In genomic region chr9:131752231-131752884, GRCh38 we compare ENCODE assay signal across 18 cellular contexts.
"Had no signal": no experiment of that assay in that cellular context is flagged by ENCODE, and none has a peak within 500 bp of the region (broad histone marks: within the 10 kb centered on the region; RNA-seq: fewer than 3 reads in every experiment).

No MANE protein-coding gene starts in this region.

- H3K9me3 ChIP-seq: lower lobe of right lung, sigmoid colon, thoracic aorta had no signal

- H3K36me3 Mint-ChIP-seq: activated naive CD8-positive, alpha-beta T cell treated with anti-CD3 and anti-CD28 coated beads for 36 hours; natural killer cell treated with Interleukin-12 subunit alpha and Interleukin-12 subunit beta and Interleukin-15 and Interleukin-18, amount 100 ng/mL, for 72 hours; stimulated activated effector memory CD8-positive, alpha-beta T cell treated with anti-CD3 and anti-CD28 coated beads, Interleukin-12 subunit alpha, Interleukin-12 subunit beta, amount 100 ng/mL, for 72 hours; WTC11 had no signal

- H3K4me1 ChIP-seq: lower lobe of right lung had no signal

- ATAC-seq: activated CD4-positive, alpha-beta T cell treated with anti-CD3 and anti-CD28 coated beads for 36 hours; effector memory CD8-positive, alpha-beta T cell; lower lobe of right lung; natural killer cell treated with Interleukin-12 subunit alpha and Interleukin-12 subunit beta and Interleukin-15 and Interleukin-18, amount 100 ng/mL, for 72 hours; stimulated activated effector memory CD8-positive, alpha-beta T cell treated with anti-CD3 and anti-CD28 coated beads, Interleukin-12 subunit alpha, Interleukin-12 subunit beta, amount 100 ng/mL, for 72 hours; WTC11 had no signal

- DNase-seq: activated CD4-positive, alpha-beta T cell treated with anti-CD3 and anti-CD28 coated beads for 36 hours; activated CD4-positive, alpha-beta T cell treated with anti-CD3 and anti-CD28 coated beads, Interleukin-2, amount 50 U/mL, for 48 hours; activated gamma-delta T cell; activated naive CD8-positive, alpha-beta T cell treated with anti-CD3 and anti-CD28 coated beads for 36 hours; amygdala; effector memory CD8-positive, alpha-beta T cell; foreskin fibroblast; hypothalamus; islet precursor cell; lower lobe of right lung; nucleus accumbens; sigmoid colon; stimulated activated CD4-positive, alpha-beta T cell treated with anti-CD3 and anti-CD28 coated beads, Interleukin-4, amount 100 ng/mL, for 24 hours had no signal

- H3K4me3 ChIP-seq: lower lobe of right lung, sigmoid colon, thoracic aorta had no signal

- H3K27ac ChIP-seq: lower lobe of right lung, sigmoid colon, thoracic aorta had no signal

- H3K9me3 Mint-ChIP-seq: activated naive CD8-positive, alpha-beta T cell treated with anti-CD3 and anti-CD28 coated beads for 36 hours; effector memory CD8-positive, alpha-beta T cell; natural killer cell treated with Interleukin-12 subunit alpha and Interleukin-12 subunit beta and Interleukin-15 and Interleukin-18, amount 100 ng/mL, for 72 hours; stimulated activated effector memory CD8-positive, alpha-beta T cell treated with anti-CD3 and anti-CD28 coated beads, Interleukin-12 subunit alpha, Interleukin-12 subunit beta, amount 100 ng/mL, for 72 hours; T-helper 2 cell treated with Interferon-gamma antibody and Interleukin-4, amounts not matched to agents 5 μg/mL and 100 μg/mL, for 36 hours; WTC11 had no signal

- H3K27ac Mint-ChIP-seq: activated CD4-positive, alpha-beta T cell treated with anti-CD3 and anti-CD28 coated beads for 36 hours; activated naive CD8-positive, alpha-beta T cell treated with anti-CD3 and anti-CD28 coated beads for 36 hours; effector memory CD8-positive, alpha-beta T cell; natural killer cell treated with Interleukin-12 subunit alpha and Interleukin-12 subunit beta and Interleukin-15 and Interleukin-18, amount 100 ng/mL, for 72 hours; stimulated activated effector memory CD8-positive, alpha-beta T cell treated with anti-CD3 and anti-CD28 coated beads, Interleukin-12 subunit alpha, Interleukin-12 subunit beta, amount 100 ng/mL, for 72 hours; T-helper 2 cell treated with Interferon-gamma antibody and Interleukin-4, amounts not matched to agents 5 μg/mL and 100 μg/mL, for 36 hours; WTC11 had no signal

- H3K36me3 ChIP-seq: lower lobe of right lung, sigmoid colon, thoracic aorta had no signal

- H3K4me3 Mint-ChIP-seq: activated CD4-positive, alpha-beta T cell treated with anti-CD3 and anti-CD28 coated beads for 36 hours; activated naive CD8-positive, alpha-beta T cell treated with anti-CD3 and anti-CD28 coated beads for 36 hours; effector memory CD8-positive, alpha-beta T cell; natural killer cell treated with Interleukin-12 subunit alpha and Interleukin-12 subunit beta and Interleukin-15 and Interleukin-18, amount 100 ng/mL, for 72 hours; stimulated activated effector memory CD8-positive, alpha-beta T cell treated with anti-CD3 and anti-CD28 coated beads, Interleukin-12 subunit alpha, Interleukin-12 subunit beta, amount 100 ng/mL, for 72 hours; T-helper 2 cell treated with Interferon-gamma antibody and Interleukin-4, amounts not matched to agents 5 μg/mL and 100 μg/mL, for 36 hours; WTC11 had no signal
